8 cellular contexts compared by ENCODE assay signal in the genomic region with DNA sequence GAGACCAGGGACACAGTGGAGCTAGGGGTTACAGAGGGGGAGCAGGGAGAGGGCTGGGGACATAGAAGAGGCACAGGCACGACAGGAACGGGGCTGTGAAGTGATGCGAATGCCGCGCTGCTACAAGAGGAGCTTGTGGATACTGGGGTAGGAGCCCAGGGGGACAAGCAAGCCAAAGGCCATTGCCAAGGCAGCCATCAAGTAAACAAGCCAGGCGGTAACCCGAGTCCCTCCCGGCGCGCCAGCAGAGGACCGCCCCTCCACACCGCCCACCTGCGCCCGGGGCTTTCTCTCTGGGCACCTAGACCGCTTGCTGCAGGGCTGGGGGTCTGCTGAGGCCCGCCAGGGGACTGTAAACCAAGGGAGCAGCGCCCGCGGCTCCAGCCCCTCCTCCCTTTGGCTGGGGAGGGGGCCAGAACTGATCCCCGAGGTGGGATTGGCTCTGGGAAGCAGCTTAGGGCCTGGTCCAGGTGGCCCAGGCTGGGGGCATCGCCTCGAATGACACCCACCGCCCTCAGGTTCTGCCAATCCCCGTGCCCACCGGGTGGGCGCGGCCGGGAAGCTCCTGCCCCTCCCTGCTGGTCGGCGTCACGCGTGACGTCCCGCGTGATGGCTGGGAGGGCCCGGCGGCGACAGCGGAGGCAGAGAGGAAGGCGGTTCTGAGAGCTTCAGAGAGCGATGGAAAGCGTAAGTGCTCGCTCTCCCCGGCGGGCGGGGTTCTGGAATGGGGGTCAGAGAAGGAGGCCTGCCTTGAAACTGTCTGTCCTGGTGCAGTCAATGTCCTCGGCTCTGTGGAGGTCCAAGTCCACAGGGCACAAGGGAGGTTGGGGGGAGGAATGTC. TPM values are rescaled to one million over a fixed set of nuclear protein-coding genes. Genes with fewer than 3 reads are reported as not detected.
DNase-seq lines count a peak whose midpoint lies in the region; ATAC-seq and TF ChIP-seq lines count a peak whose summit lies in the region.

No MANE protein-coding gene starts in this region.

- H3K9me3 ChIP-seq in RWPE2 (ENCODE audit: severe bottlenecking) = no peaks in the 10 kb centered on the region
- no peaks in the 10 kb centered on the region for H3K9me3 ChIP-seq in neural progenitor cell (ENCODE audit: low read depth)

- no peak for TF ChIP-seq CTCF in RWPE2 (IDR thresholded peaks at IDR 0.05; ENCODE audit: poor library complexity, severe bottlenecking)
- no peak for TF ChIP-seq CTCF in neural progenitor cell (IDR thresholded peaks at IDR 0.05)

- ATAC-seq in HG03354 (IDR thresholded peaks at IDR 0.05; ENCODE audit: poor library complexity, severe bottlenecking, unreplicated experiment) = peak; percentile 41
- peak; percentile 17 for ATAC-seq in RWPE2 (ENCODE audit: low read depth)
- peak; percentile 58 for ATAC-seq in stimulated activated naive CD8-positive, alpha-beta T cell treated with anti-CD3 and anti-CD28 coated beads, Interleukin-15, amount 100 ng/mL, for 72 hours

- DNase-seq in DMS114 treated with DMSO at 0.1 percent for 48 hours (lab: John Stamatoyannopoulos, UW; ENCODE audit: unreplicated experiment) (peak; percentile 44), RWPE2 (ENCODE audit: low spot score) (no peak), foreskin melanocyte (peak; percentile 69), neural progenitor cell (ENCODE audit: low spot score) (peak; percentile 53), NCI-H524 treated with DMSO at 0.1 percent for 48 hours (lab: John Stamatoyannopoulos, UW) (no peak)
- DNase-seq in activated naive CD4-positive, alpha-beta T cell treated with Interleukin-2 at 50 U/mL for 16 hours = peak; percentile 79
- peak; percentile 54 to 62 for DNase-seq in stimulated activated naive CD8-positive, alpha-beta T cell treated with anti-CD3 and anti-CD28 coated beads, Interleukin-15, amount 100 ng/mL, for 72 hours

- H2AFZ ChIP-seq in neural progenitor cell (replicated peaks) = no peak overlapping the region

- peaks cover 13% of the 10 kb centered on the region for H3F3A ChIP-seq in neural progenitor cell (ENCODE audit: low read depth)

- peaks cover 47% of the 10 kb centered on the region for H3K4me1 Mint-ChIP-seq in neural progenitor cell
- H3K4me1 Mint-ChIP-seq in stimulated activated naive CD8-positive, alpha-beta T cell treated with anti-CD3 and anti-CD28 coated beads, Interleukin-15, amount 100 ng/mL, for 72 hours = peaks cover 31% of the 10 kb centered on the region

- peaks cover 24% of the 10 kb centered on the region for H3K36me3 ChIP-seq in RWPE2 (ENCODE audit: low read depth)
- no peaks in the 10 kb centered on the region for H3K36me3 ChIP-seq in neural progenitor cell

- H3K4me1 ChIP-seq in RWPE2 (ENCODE audit: insufficient read depth, poor library complexity, severe bottlenecking) = no peaks in the 10 kb centered on the region
- peaks cover 43% of the 10 kb centered on the region for H3K4me1 ChIP-seq in neural progenitor cell

- H3K27ac ChIP-seq in RWPE2 (ENCODE audit: poor library complexity, severe bottlenecking) = peak overlapping the region; percentile 84
- no peak overlapping the region for H3K27ac ChIP-seq in neural progenitor cell

- H3K9ac ChIP-seq in neural progenitor cell = no peak overlapping the region

- H3K27me3 ChIP-seq in RWPE2 (ENCODE audit: insufficient read depth, poor library complexity, severe bottlenecking) (no peaks in the 10 kb centered on the region), neural progenitor cell (peaks cover 84% of the 10 kb centered on the region)

- H3K4me3 Mint-ChIP-seq in neural progenitor cell = peak overlapping the region; percentile 86
- peak overlapping the region; percentile 83 to 85 for H3K4me3 Mint-ChIP-seq in stimulated activated naive CD8-positive, alpha-beta T cell treated with anti-CD3 and anti-CD28 coated beads, Interleukin-15, amount 100 ng/mL, for 72 hours

- H3K27ac Mint-ChIP-seq in neural progenitor cell = peak overlapping the region; percentile 62
- peak overlapping the region; percentile 87 to 96 for H3K27ac Mint-ChIP-seq in stimulated activated naive CD8-positive, alpha-beta T cell treated with anti-CD3 and anti-CD28 coated beads, Interleukin-15, amount 100 ng/mL, for 72 hours

- no peaks in the 10 kb centered on the region for H3K36me3 Mint-ChIP-seq in neural progenitor cell

- no peaks in the 10 kb centered on the region for H3K79me2 ChIP-seq in neural progenitor cell (ENCODE audit: low read depth)

- H3K4me3 ChIP-seq in RWPE2 (ENCODE audit: severe bottlenecking) (peak overlapping the region; percentile 48), neural progenitor cell (peak overlapping the region; percentile 40)

- H3K27me3 Mint-ChIP-seq in neural progenitor cell (ENCODE audit: insufficient read depth, low read depth) = peaks cover 18% of the 10 kb centered on the region
- H3K27me3 Mint-ChIP-seq in stimulated activated naive CD8-positive, alpha-beta T cell treated with anti-CD3 and anti-CD28 coated beads, Interleukin-15, amount 100 ng/mL, for 72 hours = peaks cover 31% of the 10 kb centered on the region

- H4K20me1 ChIP-seq in neural progenitor cell (ENCODE audit: low read depth) = peaks cover 22% of the 10 kb centered on the region

- no peaks in the 10 kb centered on the region for H3K9me3 Mint-ChIP-seq in neural progenitor cell
- H3K9me3 Mint-ChIP-seq in stimulated activated naive CD8-positive, alpha-beta T cell treated with anti-CD3 and anti-CD28 coated beads, Interleukin-15, amount 100 ng/mL, for 72 hours = no peaks in the 10 kb centered on the region

- H3K4me2 ChIP-seq in neural progenitor cell = peak overlapping the region; percentile 81

RNA-seq across cellular contexts. Expression of a gene that starts 1.0 kb away (rescaled TPM):
- 0.09 TPM in 1 of 2 replicates, not detected in the other for total RNA-seq in neural progenitor cell (ENCODE audit: low replicate concordance)

RNA-seq across cellular contexts. Expression of a gene that starts 1.1 kb away (rescaled TPM):
- 0.25 TPM in 1 of 2 replicates, not detected in the other for total RNA-seq in neural progenitor cell (ENCODE audit: low replicate concordance)

RNA-seq across cellular contexts. Expression of a gene that starts 29.8 kb away (rescaled TPM):
- 0.77 and 1.8 TPM in 2 replicates for total RNA-seq in neural progenitor cell (ENCODE audit: low replicate concordance)

RNA-seq across cellular contexts. Expression of a gene that starts 32.4 kb away (rescaled TPM):
- 34.7 and 111 TPM in 2 replicates for total RNA-seq in neural progenitor cell (ENCODE audit: low replicate concordance)

RNA-seq across cellular contexts. Expression of a gene that starts 44.7 kb away (rescaled TPM):
- total RNA-seq in neural progenitor cell (ENCODE audit: low replicate concordance) = 6.4 and 7.1 TPM in 2 replicates

Comparison
In these comparisons a context has a peak if more than half of its experiments do, and no peak if none do; other contexts are left out.
1. DNase-seq: peak in DMS114 treated with DMSO at 0.1 percent for 48 hours (single experiment), activated naive CD4-positive, alpha-beta T cell treated with Interleukin-2 at 50 U/mL for 16 hours (single experiment), foreskin melanocyte (single experiment), neural progenitor cell (single experiment) and stimulated activated naive CD8-positive, alpha-beta T cell treated with anti-CD3 and anti-CD28 coated beads, Interleukin-15, amount 100 ng/mL, for 72 hours (2 of 2); none in RWPE2 (single experiment) and NCI-H524 treated with DMSO at 0.1 percent for 48 hours (single experiment).
2. Peak in every context shown above with its lines, with median percentiles within 50 percentile points of each other: ATAC-seq.